ENCODE assay signal across 2 cellular contexts in genomic region chr12:50621435-50622304, GRCh38.
TF ChIP-seq lines count a peak whose summit lies in the region.

No MANE protein-coding gene starts in this region.

TF ChIP-seq in SK-N-SH, 30 proteins besides CTCF, POLR2A, EP300 and RAD21 (continued from another document):
- TF ChIP-seq USF2 (IDR thresholded peaks at IDR 0.05; ENCODE audit: borderline replicate concordance, low read depth, low read length) (no peak), MXI1 (IDR thresholded peaks at IDR 0.05; ENCODE audit: low read depth, low read length) (no peak), EZH2phosphoT487 (IDR thresholded peaks at IDR 0.05; ENCODE audit: borderline replicate concordance, low read depth) (no peak), JUND (IDR thresholded peaks at IDR 0.05) (no peak), NRF1 (IDR thresholded peaks at IDR 0.05; ENCODE audit: low read depth, low read length) (no peak), IRF3 (IDR thresholded peaks at IDR 0.05; ENCODE audit: low read depth, low read length) (no peak), FOXM1 (IDR thresholded peaks at IDR 0.05; ENCODE audit: low read depth) (no peak), YY1 (IDR thresholded peaks at IDR 0.05; ENCODE audit: low read depth) (no peak), GABPA (IDR thresholded peaks at IDR 0.05; ENCODE audit: low read depth) (no peak), REST (IDR thresholded peaks at IDR 0.05; ENCODE audit: low read depth, low read length) (no peak), ELF1 (IDR thresholded peaks at IDR 0.05) (no peak), GATA2 (CRISPR knock-in tag; IDR thresholded peaks at IDR 0.05) (no peak), FOXJ3 (CRISPR knock-in tag; IDR thresholded peaks at IDR 0.05) (no peak)
TF ChIP-seq in SK-N-SH: peak in this region for 0.

TF ChIP-seq in SK-N-SH treated with all-trans-retinoic acid at 6 μM for 48 hours, 23 proteins besides CTCF, POLR2A, EP300 and RAD21 (continued from another document):
- no peak for TF ChIP-seq ISL1 (CRISPR knock-in tag; IDR thresholded peaks at IDR 0.05)
- TF ChIP-seq ZFP3 (CRISPR knock-in tag; IDR thresholded peaks at IDR 0.05): no peak
- TF ChIP-seq OSR1 (CRISPR knock-in tag; IDR thresholded peaks at IDR 0.05): no peak
- TF ChIP-seq ZNF565 (CRISPR knock-in tag; conservative IDR thresholded peaks at IDR 0.05; ENCODE audit: low read depth): no peak
- TF ChIP-seq CREB5 (CRISPR knock-in tag; IDR thresholded peaks at IDR 0.05; ENCODE audit: low read depth): no peak
